7 cellular contexts compared by ENCODE assay signal in genomic region chr4:30720656-30721352, GRCh38. TPM values are rescaled to one million over a fixed set of nuclear protein-coding genes. Genes with fewer than 3 reads are reported as not detected.
A peak's percentile ranks its signal among the peaks of the same experiment; 100 is the strongest.
DNase-seq lines count a peak whose midpoint lies in the region; ATAC-seq, FAIRE-seq and TF ChIP-seq lines count a peak whose summit lies in the region.

No MANE protein-coding gene starts in this region.

- H3K4me3 Mint-ChIP-seq in endothelial cell (ENCODE audit: unreplicated experiment): peak overlapping the region; percentile 98

- no peak for TF ChIP-seq EP300 in upper lobe of left lung (IDR thresholded peaks at IDR 0.05)

- H3K27ac ChIP-seq in mesodermal cell (ENCODE audit: low read depth, low read length, severe bottlenecking) (peak overlapping the region; percentile 97), upper lobe of left lung (peak overlapping the region in 2 of 4 donors; percentile 19 to 74)

- H3K9me3 ChIP-seq in mesodermal cell (ENCODE audit: control insufficient read depth, low read length) (no peaks in the 10 kb centered on the region), upper lobe of left lung (no peaks in the 10 kb centered on the region)

- TF ChIP-seq POLR2A in GM12892 (IDR thresholded peaks at IDR 0.05; ENCODE audit: low read depth, low read length) (no peak), upper lobe of left lung (IDR thresholded peaks at IDR 0.05) (no peak)

- H3K36me3 Mint-ChIP-seq in endothelial cell (ENCODE audit: low read depth, unreplicated experiment): no peaks in the 10 kb centered on the region

- 0% methylated on average over 25 to 36 of the region's 51 CpGs for WGBS in mesodermal cell (ENCODE audit: insufficient coverage in 2 of 2), 2 experiments
- WGBS in upper lobe of left lung, 2 donors: 1 to 8% methylated on average over 28 to 35 of the region's 51 CpGs

- ATAC-seq in upper lobe of left lung (ENCODE audit: low FRiP score in 2 of 2): peak in 1 of 2 donors; percentile 21
- ATAC-seq in GM19467 (IDR thresholded peaks at IDR 0.05; ENCODE audit: unreplicated experiment): no peak

- no peaks in the 10 kb centered on the region for H3K9me3 Mint-ChIP-seq in endothelial cell (ENCODE audit: unreplicated experiment)

- peaks cover 32% of the 10 kb centered on the region for H3K27me3 Mint-ChIP-seq in endothelial cell (ENCODE audit: unreplicated experiment)

- DNase-seq in GM12892 (ENCODE audit: insufficient read length) (peak; percentile 6), RCC 7860 (ENCODE audit: low spot score) (peak; percentile 10), endothelial cell (ENCODE audit: low spot score) (peak; percentile 42), upper lobe of left lung (peak in 1 of 2 donors; percentile 83), CD1c-positive myeloid dendritic cell (ENCODE audit: extremely low spot score) (no peak)

- H3K36me3 ChIP-seq in mesodermal cell (ENCODE audit: control insufficient read depth, insufficient read depth, low read length) (peaks cover 20% of the 10 kb centered on the region), upper lobe of left lung (no peaks in the 10 kb centered on the region)

- peaks cover 22% of the 10 kb centered on the region for H3K4me1 Mint-ChIP-seq in endothelial cell (ENCODE audit: unreplicated experiment)

- peak overlapping the region; percentile 73 for H3K4me3 ChIP-seq in mesodermal cell (ENCODE audit: extremely low read depth, insufficient read depth, low read length, poor library complexity, severe bottlenecking)
- H3K4me3 ChIP-seq in upper lobe of left lung: peak overlapping the region in 3 of 4 donors; percentile 45 to 58 (median 56)

- peak overlapping the region; percentile 48 for H3K27ac Mint-ChIP-seq in endothelial cell (ENCODE audit: unreplicated experiment)

- H3K4me1 ChIP-seq in mesodermal cell (ENCODE audit: control insufficient read depth, insufficient read depth, low read length, poor library complexity, severe bottlenecking): peaks cover 3% of the 10 kb centered on the region
- H3K4me1 ChIP-seq in upper lobe of left lung: peaks cover 22 to 63% (median 39%) of the 10 kb centered on the region in 4 donors

- no peak for TF ChIP-seq CTCF in endothelial cell (IDR thresholded peaks at IDR 0.05; ENCODE audit: unreplicated experiment)
- no peak for TF ChIP-seq CTCF in upper lobe of left lung (IDR thresholded peaks at IDR 0.05)

- peaks cover 0 to 57% (median 27%) of the 10 kb centered on the region in 4 donors for H3K27me3 ChIP-seq in upper lobe of left lung

- FAIRE-seq in GM12892 (lab: Jason Lieb, UNC) (no peak), RCC 7860 (lab: Jason Lieb, UNC) (no peak)

RNA-seq across cellular contexts. Expression of gene PCDH7, which starts 0.6 kb away (rescaled TPM):
- polyA plus RNA-seq in GM12892 (2012; ENCODE audit: missing spikeins): not detected
- total RNA-seq in endothelial cell (ENCODE audit: unreplicated experiment) (6.1 TPM), upper lobe of left lung (10 to 100 TPM in 1 of 6 donors, 1 to 10 TPM in 5; 2.0 to 12.9 (median 5.9) TPM)
- 46.1 TPM for polyA plus RNA-seq in mesodermal cell (2013, experiment 1 of 2)
- 39.3 TPM for polyA plus RNA-seq in mesodermal cell (2013, experiment 2 of 2)
